In the genomic region with DNA sequence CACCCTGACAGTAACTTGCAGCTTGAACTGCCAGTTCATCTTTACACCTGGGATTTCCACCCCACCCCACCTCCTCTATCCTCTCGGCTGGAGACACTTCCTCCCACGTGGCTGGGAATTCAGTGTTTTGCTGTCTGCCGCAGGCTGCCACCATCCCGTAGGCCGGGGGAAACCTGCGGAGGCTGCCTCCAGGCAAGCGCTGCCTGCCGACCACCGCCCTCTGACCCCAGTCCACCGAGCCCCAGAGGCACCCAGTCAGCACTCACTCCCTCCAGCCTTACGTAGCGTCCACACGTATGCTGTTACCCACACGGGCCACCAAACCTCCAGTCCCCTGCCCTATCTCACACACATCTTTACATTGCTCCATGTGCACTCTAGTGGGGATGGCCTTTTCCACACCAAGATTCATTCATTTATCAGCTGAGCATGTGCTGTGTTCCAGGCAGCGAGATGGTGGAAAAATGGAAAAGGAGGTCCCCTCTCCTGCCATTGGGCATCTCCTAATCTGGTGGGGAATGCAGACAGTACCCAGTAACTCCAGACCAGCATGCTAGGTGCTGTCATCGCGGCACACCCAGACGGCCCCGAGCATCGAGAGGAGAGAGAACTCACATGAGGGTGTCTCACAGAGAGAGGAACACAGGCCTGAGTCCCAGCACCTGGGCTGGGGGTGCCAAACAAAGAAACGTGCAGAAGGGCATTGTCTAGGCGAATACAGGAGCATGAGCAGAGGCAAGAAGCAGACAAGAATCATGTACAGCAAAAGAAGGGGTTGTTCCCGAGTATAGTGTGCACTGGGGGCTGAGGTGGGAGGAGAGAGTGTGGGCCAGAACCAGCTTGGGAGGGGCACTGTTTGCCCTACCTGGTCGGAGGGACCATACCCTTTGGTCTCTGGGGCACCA, we compare ENCODE assay signal across 17 cellular contexts.
DNase-seq lines count a peak whose midpoint lies in the region; ATAC-seq and TF ChIP-seq lines count a peak whose summit lies in the region.
"Had no signal": no experiment of that assay in that cellular context is flagged by ENCODE, and none has a peak within 500 bp of the region (broad histone marks: within the 10 kb centered on the region; RNA-seq: fewer than 3 reads in every experiment).

No MANE protein-coding gene starts in this region.

- no peaks in the 10 kb centered on the region for H3K27me3 ChIP-seq in cardiac muscle cell
- H3K27me3 ChIP-seq in heart right ventricle = no peaks in the 10 kb centered on the region
- H3K27me3 ChIP-seq: left lung had no signal

- no peak for DNase-seq in cardiac muscle cell (ENCODE audit: low read depth in 1 of 2, low spot score in 1 of 2)
- no peak for DNase-seq in heart right ventricle
- DNase-seq in RPMI8226 = peak; percentile 43
- peak; percentile 66 for DNase-seq in left kidney (ENCODE audit: low read depth, low spot score)
- DNase-seq in AG20443 (ENCODE audit: low spot score) = no peak
- DNase-seq in effector CD8-positive, alpha-beta T cell (lab: John Stamatoyannopoulos, UW) = no peak
- DNase-seq: activated CD4-positive, alpha-beta T cell treated with anti-CD3 and anti-CD28 coated beads for 1 hour; activated T-cell treated with anti-CD3 and anti-CD28 coated beads, Interleukin-2, amount 50 U/mL, for 4 hours; Calu3; naive thymus-derived CD4-positive, alpha-beta T cell; NCI-H1694; NCI-H2227 treated with DMSO at 0.1 percent for 48 hours; SIG-M5 had no signal

- H3K36me3 ChIP-seq in cardiac muscle cell (no peaks in the 10 kb centered on the region), heart right ventricle (peaks cover 0 to 16% (median 0%) of the 10 kb centered on the region in 9 donors)
- H3K36me3 ChIP-seq: left lung had no signal

- no peaks in the 10 kb centered on the region for H3K36me3 Mint-ChIP-seq in stimulated activated memory B cell treated with anti-CD40 and anti-IgM and Interleukin-4, amounts not matched to agents 10 μg/mL and 1 μg/mL and 100 μg/mL, for 72 hours
- H3K36me3 Mint-ChIP-seq: naive thymus-derived CD4-positive, alpha-beta T cell had no signal

- H3K4me1 ChIP-seq in cardiac muscle cell (ENCODE audit: low read depth) = peaks cover 71% of the 10 kb centered on the region
- H3K4me1 ChIP-seq in heart right ventricle = peaks cover 35 to 97% (median 77%) of the 10 kb centered on the region in 9 donors

- H3K4me3 Mint-ChIP-seq in stimulated activated memory B cell treated with anti-CD40 and anti-IgM and Interleukin-4, amounts not matched to agents 10 μg/mL and 1 μg/mL and 100 μg/mL, for 72 hours = no peak overlapping the region
- H3K4me3 Mint-ChIP-seq: activated T-cell treated with anti-CD3 and anti-CD28 coated beads, Interleukin-2, amount 50 U/mL, for 4 hours; naive thymus-derived CD4-positive, alpha-beta T cell had no signal

- H3K9me3 ChIP-seq in cardiac muscle cell (ENCODE audit: low read depth) (no peaks in the 10 kb centered on the region), heart right ventricle (no peaks in the 10 kb centered on the region)
- H3K9me3 ChIP-seq: left lung had no signal

- no peaks in the 10 kb centered on the region for H3K9me3 Mint-ChIP-seq in stimulated activated memory B cell treated with anti-CD40 and anti-IgM and Interleukin-4, amounts not matched to agents 10 μg/mL and 1 μg/mL and 100 μg/mL, for 72 hours
- H3K9me3 Mint-ChIP-seq: activated T-cell treated with anti-CD3 and anti-CD28 coated beads, Interleukin-2, amount 50 U/mL, for 4 hours; naive thymus-derived CD4-positive, alpha-beta T cell had no signal

- H3K27ac Mint-ChIP-seq in stimulated activated memory B cell treated with anti-CD40 and anti-IgM and Interleukin-4, amounts not matched to agents 10 μg/mL and 1 μg/mL and 100 μg/mL, for 72 hours = peak overlapping the region; percentile 65

- H3K4me3 ChIP-seq in cardiac muscle cell = no peak overlapping the region
- no peak overlapping the region for H3K4me3 ChIP-seq in heart right ventricle
- H3K4me3 ChIP-seq: left lung had no signal

- peaks cover 50% of the 10 kb centered on the region for H3K4me1 Mint-ChIP-seq in stimulated activated memory B cell treated with anti-CD40 and anti-IgM and Interleukin-4, amounts not matched to agents 10 μg/mL and 1 μg/mL and 100 μg/mL, for 72 hours

- intact Hi-C loops in heart right ventricle (cut with DNase I) = loop anchor here in 5 of 10 donors (5.0 to 10.0 kb wide), 7 partner anchors 58 to 393 kb away; no protein-coding TSS in a partner anchor

- H3K27ac ChIP-seq in cardiac muscle cell (peak overlapping the region; percentile 98), heart right ventricle (peak overlapping the region in 5 of 10 donors; percentile 80 to 99 (median 95))

- H3K27me3 Mint-ChIP-seq in stimulated activated memory B cell treated with anti-CD40 and anti-IgM and Interleukin-4, amounts not matched to agents 10 μg/mL and 1 μg/mL and 100 μg/mL, for 72 hours = no peaks in the 10 kb centered on the region
- H3K27me3 Mint-ChIP-seq: naive thymus-derived CD4-positive, alpha-beta T cell had no signal

- ATAC-seq in heart right ventricle (no peak), HG03571 (IDR thresholded peaks at IDR 0.05; ENCODE audit: unreplicated experiment) (no peak)
- ATAC-seq in stimulated activated memory B cell treated with anti-CD40 and anti-IgM and Interleukin-4, amounts not matched to agents 10 μg/mL and 1 μg/mL and 100 μg/mL, for 72 hours = no peak
- ATAC-seq: activated T-cell treated with anti-CD3 and anti-CD28 coated beads, Interleukin-2, amount 50 U/mL, for 4 hours; HCT116; left lung; naive thymus-derived CD4-positive, alpha-beta T cell had no signal

- 89 to 93% methylated on average over 24 of the region's 24 CpGs for WGBS in heart right ventricle, 2 donors

- no peak for TF ChIP-seq CTCF in cardiac muscle cell (IDR thresholded peaks at IDR 0.05; ENCODE audit: low read depth, low read length)
- no peak for TF ChIP-seq CTCF in heart right ventricle (IDR thresholded peaks at IDR 0.05)

Comparison
In these comparisons a context has a peak if more than half of its experiments do, and no peak if none do; other contexts are left out.
1. DNase-seq: peak in RPMI8226 (single experiment) and left kidney (single experiment); none in cardiac muscle cell (0 of 2), heart right ventricle (0 of 2), AG20443 (single experiment) and effector CD8-positive, alpha-beta T cell (single experiment).